In the genomic region with DNA sequence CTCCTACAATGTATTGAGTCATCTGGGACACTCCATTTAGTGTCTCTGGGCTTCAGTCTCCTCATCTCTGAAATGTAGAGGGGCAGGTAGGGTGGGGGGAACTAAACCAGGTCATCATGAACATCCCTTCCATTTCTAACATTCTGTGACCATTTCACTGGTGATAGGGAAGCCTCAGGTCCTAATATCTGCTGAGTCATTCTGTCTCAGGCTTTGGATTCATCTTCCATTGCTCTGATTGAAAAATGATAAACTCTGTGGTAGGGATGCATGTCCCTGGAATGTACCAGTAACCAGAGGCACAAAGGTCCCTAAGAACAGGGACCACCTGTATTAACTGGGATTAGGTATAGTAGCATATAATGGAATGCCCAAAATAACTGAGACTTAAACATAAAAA, we compare ENCODE assay signal across 2 cellular contexts.
TF ChIP-seq lines count a peak whose summit lies in the region.

No MANE protein-coding gene starts in this region.

TF ChIP-seq in HepG2, 621 proteins besides CTCF, POLR2A, EP300 and RAD21:
- TF ChIP-seq ZFP37 (CRISPR knock-in tag; IDR thresholded peaks at IDR 0.05; ENCODE audit: borderline replicate concordance) (no peak), NFE2L2 (IDR thresholded peaks at IDR 0.05; ENCODE audit: low read length) (peak; percentile 86), NR2F1 (CRISPR knock-in tag; IDR thresholded peaks at IDR 0.05) (no peak), SIN3A (IDR thresholded peaks at IDR 0.05; ENCODE audit: borderline replicate concordance, low read depth, low read length) (no peak), MAFK (conservative IDR thresholded peaks at IDR 0.05 in 1 of 2, IDR thresholded peaks at IDR 0.05 in 1 of 2; ENCODE audit: low read length in 2 of 2) (peak; percentile 0 to 32; a peak in 1 of 4 replicates)
- TF ChIP-seq, protein P1, sequence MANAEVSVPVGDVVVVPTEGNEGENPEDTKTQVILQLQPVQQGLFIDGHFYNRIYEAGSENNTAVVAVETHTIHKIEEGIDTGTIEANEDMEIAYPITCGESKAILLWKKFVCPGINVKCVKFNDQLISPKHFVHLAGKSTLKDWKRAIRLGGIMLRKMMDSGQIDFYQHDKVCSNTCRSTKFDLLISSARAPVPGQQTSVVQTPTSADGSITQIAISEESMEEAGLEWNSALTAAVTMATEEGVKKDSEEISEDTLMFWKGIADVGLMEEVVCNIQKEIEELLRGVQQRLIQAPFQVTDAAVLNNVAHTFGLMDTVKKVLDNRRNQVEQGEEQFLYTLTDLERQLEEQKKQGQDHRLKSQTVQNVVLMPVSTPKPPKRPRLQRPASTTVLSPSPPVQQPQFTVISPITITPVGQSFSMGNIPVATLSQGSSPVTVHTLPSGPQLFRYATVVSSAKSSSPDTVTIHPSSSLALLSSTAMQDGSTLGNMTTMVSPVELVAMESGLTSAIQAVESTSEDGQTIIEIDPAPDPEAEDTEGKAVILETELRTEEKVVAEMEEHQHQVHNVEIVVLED (CRISPR knock-in tag; IDR thresholded peaks at IDR 0.05; ENCODE audit: borderline replicate concordance) = no peak
- TF ChIP-seq, protein P2, sequence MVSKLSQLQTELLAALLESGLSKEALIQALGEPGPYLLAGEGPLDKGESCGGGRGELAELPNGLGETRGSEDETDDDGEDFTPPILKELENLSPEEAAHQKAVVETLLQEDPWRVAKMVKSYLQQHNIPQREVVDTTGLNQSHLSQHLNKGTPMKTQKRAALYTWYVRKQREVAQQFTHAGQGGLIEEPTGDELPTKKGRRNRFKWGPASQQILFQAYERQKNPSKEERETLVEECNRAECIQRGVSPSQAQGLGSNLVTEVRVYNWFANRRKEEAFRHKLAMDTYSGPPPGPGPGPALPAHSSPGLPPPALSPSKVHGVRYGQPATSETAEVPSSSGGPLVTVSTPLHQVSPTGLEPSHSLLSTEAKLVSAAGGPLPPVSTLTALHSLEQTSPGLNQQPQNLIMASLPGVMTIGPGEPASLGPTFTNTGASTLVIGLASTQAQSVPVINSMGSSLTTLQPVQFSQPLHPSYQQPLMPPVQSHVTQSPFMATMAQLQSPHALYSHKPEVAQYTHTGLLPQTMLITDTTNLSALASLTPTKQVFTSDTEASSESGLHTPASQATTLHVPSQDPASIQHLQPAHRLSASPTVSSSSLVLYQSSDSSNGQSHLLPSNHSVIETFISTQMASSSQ (IDR thresholded peaks at IDR 0.05; ENCODE audit: low read depth) = no peak
- TF ChIP-seq, protein P2 (CRISPR knock-in tag; IDR thresholded peaks at IDR 0.05; ENCODE audit: borderline replicate concordance) = no peak

TF ChIP-seq in IMR-90, 13 proteins besides CTCF, POLR2A, EP300 and RAD21:
- 0 out of 2 replicates have a peak, but pooled peaks have one; percentile 10 for TF ChIP-seq MAFK (IDR thresholded peaks at IDR 0.05; ENCODE audit: low read depth, low read length)
- TF ChIP-seq FOS (IDR thresholded peaks at IDR 0.05; ENCODE audit: low read depth, low read length) = no peak
- TF ChIP-seq MXI1 (IDR thresholded peaks at IDR 0.05; ENCODE audit: borderline replicate concordance, low read depth, low read length) = no peak
- TF ChIP-seq, protein P3, sequence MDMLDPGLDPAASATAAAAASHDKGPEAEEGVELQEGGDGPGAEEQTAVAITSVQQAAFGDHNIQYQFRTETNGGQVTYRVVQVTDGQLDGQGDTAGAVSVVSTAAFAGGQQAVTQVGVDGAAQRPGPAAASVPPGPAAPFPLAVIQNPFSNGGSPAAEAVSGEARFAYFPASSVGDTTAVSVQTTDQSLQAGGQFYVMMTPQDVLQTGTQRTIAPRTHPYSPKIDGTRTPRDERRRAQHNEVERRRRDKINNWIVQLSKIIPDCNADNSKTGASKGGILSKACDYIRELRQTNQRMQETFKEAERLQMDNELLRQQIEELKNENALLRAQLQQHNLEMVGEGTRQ (IDR thresholded peaks at IDR 0.05; ENCODE audit: low read depth, low read length) = no peak
- peak; percentile 86 for TF ChIP-seq NFE2L2 (IDR thresholded peaks at IDR 0.05; ENCODE audit: low read depth, low read length)
- TF ChIP-seq, protein P4, sequence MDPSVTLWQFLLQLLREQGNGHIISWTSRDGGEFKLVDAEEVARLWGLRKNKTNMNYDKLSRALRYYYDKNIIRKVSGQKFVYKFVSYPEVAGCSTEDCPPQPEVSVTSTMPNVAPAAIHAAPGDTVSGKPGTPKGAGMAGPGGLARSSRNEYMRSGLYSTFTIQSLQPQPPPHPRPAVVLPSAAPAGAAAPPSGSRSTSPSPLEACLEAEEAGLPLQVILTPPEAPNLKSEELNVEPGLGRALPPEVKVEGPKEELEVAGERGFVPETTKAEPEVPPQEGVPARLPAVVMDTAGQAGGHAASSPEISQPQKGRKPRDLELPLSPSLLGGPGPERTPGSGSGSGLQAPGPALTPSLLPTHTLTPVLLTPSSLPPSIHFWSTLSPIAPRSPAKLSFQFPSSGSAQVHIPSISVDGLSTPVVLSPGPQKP (IDR thresholded peaks at IDR 0.05; ENCODE audit: borderline replicate concordance, low read depth, low read length) = no peak
- no peak for TF ChIP-seq RFX5 (IDR thresholded peaks at IDR 0.05; ENCODE audit: low read depth, low read length)
TF ChIP-seq in IMR-90: peak in this region for 2.
